ENCODE assay signal across 22 cellular contexts in the genomic region with DNA sequence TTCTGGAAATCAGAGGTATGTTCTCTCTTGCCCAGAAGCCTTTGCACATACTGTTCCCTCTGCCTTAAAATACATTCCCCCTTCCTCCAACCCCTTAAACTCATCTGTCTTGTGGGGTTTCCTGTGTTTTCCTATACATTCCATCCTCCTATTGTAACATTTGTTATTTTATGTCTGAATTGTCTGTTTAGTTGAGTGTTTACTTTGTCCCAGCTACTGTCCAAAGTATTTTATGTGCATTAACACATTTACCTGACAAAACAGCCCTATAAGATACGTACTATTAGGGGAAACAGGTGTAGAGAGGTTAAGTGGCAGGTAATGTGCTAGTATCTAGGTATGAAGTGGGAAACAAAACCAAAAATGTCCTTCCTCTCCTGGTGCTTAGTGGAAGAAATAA. TPM values are rescaled to one million over a fixed set of nuclear protein-coding genes. Genes with fewer than 3 reads are reported as not detected.
DNase-seq lines count a peak whose midpoint lies in the region; ATAC-seq and TF ChIP-seq lines count a peak whose summit lies in the region.
"Had no signal": no experiment of that assay in that cellular context is flagged by ENCODE, and none has a peak within 500 bp of the region (broad histone marks: within the 10 kb centered on the region; RNA-seq: fewer than 3 reads in every experiment).

No MANE protein-coding gene starts in this region.

- H3K27me3 ChIP-seq in CD8-positive, alpha-beta T cell (ENCODE audit: insufficient read depth, low read length): no peaks in the 10 kb centered on the region
- H3K27me3 ChIP-seq in CD8-positive, alpha-beta memory T cell (ENCODE audit: insufficient read depth, low read length, poor library complexity, severe bottlenecking): no peaks in the 10 kb centered on the region
- H3K27me3 ChIP-seq: MG63 had no signal

- H3K4me1 ChIP-seq in CD8-positive, alpha-beta T cell (ENCODE audit: insufficient read depth, low read length): no peaks in the 10 kb centered on the region
- no peaks in the 10 kb centered on the region for H3K4me1 ChIP-seq in CD8-positive, alpha-beta memory T cell (ENCODE audit: insufficient read depth, low read length)

- intact Hi-C loops in CD8-positive, alpha-beta T cell (cut with DNase I, micrococcal nuclease): no loop called here

- peak overlapping the region; percentile 50 for H3K27ac Mint-ChIP-seq in CD8-positive, alpha-beta T cell
- H3K27ac Mint-ChIP-seq in chondrocyte (ENCODE audit: unreplicated experiment) (peak overlapping the region; percentile 61), osteocyte (ENCODE audit: unreplicated experiment) (peak overlapping the region; percentile 59)
- H3K27ac Mint-ChIP-seq in CD8-positive, alpha-beta memory T cell: peak overlapping the region in 2 of 8 donors; percentile 10 to 84
- H3K27ac Mint-ChIP-seq: H9, HFFc6 had no signal

- no peak for DNase-seq in CD8-positive, alpha-beta T cell
- DNase-seq in SK-N-MC (ENCODE audit: low read depth, low spot score) (no peak), chondrocyte (ENCODE audit: low spot score) (no peak), osteocyte (ENCODE audit: extremely low spot score, unreplicated experiment) (no peak), hypothalamus (lab: John Stamatoyannopoulos, UW) (no peak)
- DNase-seq in CD8-positive, alpha-beta memory T cell: no peak
- DNase-seq in effector CD8-positive, alpha-beta T cell (lab: John Stamatoyannopoulos, UW): no peak
- DNase-seq: C1 segment of cervical spinal cord, DMS153, DND-41, GM23248, H9, HFFc6, IMR-90, KG1, MG63, NCI-H2029, NCI-H446, NCI-H524 treated with DMSO at 0.1 percent for 48 hours, NCI-H774, PC-3 had no signal

- ATAC-seq in CD8-positive, alpha-beta T cell: no peak
- ATAC-seq: PC-3, SK-N-SH treated with all-trans-retinoic acid at 6 μM for 48 hours had no signal

- peaks cover 65% of the 10 kb centered on the region for H3K36me3 Mint-ChIP-seq in CD8-positive, alpha-beta T cell
- H3K36me3 Mint-ChIP-seq in chondrocyte (ENCODE audit: low read depth) (peaks cover 15% of the 10 kb centered on the region), osteocyte (ENCODE audit: unreplicated experiment) (peaks cover 31% of the 10 kb centered on the region)
- peaks cover 0 to 71% (median 8%) of the 10 kb centered on the region in 3 donors for H3K36me3 Mint-ChIP-seq in CD8-positive, alpha-beta memory T cell

- no peak overlapping the region for H3K27ac ChIP-seq in CD8-positive, alpha-beta T cell (ENCODE audit: low read depth, low read length)
- 0 out of 2 replicates have a peak overlapping the region, but pooled peaks have one; percentile 6 for H3K27ac ChIP-seq in SK-N-MC
- no peak overlapping the region for H3K27ac ChIP-seq in CD8-positive, alpha-beta memory T cell (ENCODE audit: low read depth, low read length)
- H3K27ac ChIP-seq: GM23248 had no signal

- H3K4me1 Mint-ChIP-seq in CD8-positive, alpha-beta T cell (ENCODE audit: low read depth): no peaks in the 10 kb centered on the region
- H3K4me1 Mint-ChIP-seq in chondrocyte (ENCODE audit: low read depth) (peaks cover 45% of the 10 kb centered on the region), osteocyte (ENCODE audit: unreplicated experiment) (peaks cover 39% of the 10 kb centered on the region)
- H3K4me1 Mint-ChIP-seq in CD8-positive, alpha-beta memory T cell: peaks cover 0 to 2% (median under 1%) of the 10 kb centered on the region in 3 donors
- H3K4me1 Mint-ChIP-seq: H9 had no signal

- H3K27me3 Mint-ChIP-seq in CD8-positive, alpha-beta T cell (ENCODE audit: low read depth): no peaks in the 10 kb centered on the region
- H3K27me3 Mint-ChIP-seq in chondrocyte (ENCODE audit: low read depth) (no peaks in the 10 kb centered on the region), osteocyte (ENCODE audit: unreplicated experiment) (no peaks in the 10 kb centered on the region)
- no peaks in the 10 kb centered on the region for H3K27me3 Mint-ChIP-seq in CD8-positive, alpha-beta memory T cell

- no peaks in the 10 kb centered on the region for H3K9me3 Mint-ChIP-seq in CD8-positive, alpha-beta T cell
- H3K9me3 Mint-ChIP-seq in chondrocyte (ENCODE audit: low read depth) (no peaks in the 10 kb centered on the region), osteocyte (ENCODE audit: unreplicated experiment) (no peaks in the 10 kb centered on the region)
- H3K9me3 Mint-ChIP-seq in CD8-positive, alpha-beta memory T cell: no peaks in the 10 kb centered on the region
- H3K9me3 Mint-ChIP-seq: H9, HFFc6 had no signal

- CTCF ChIA-PET in CD8-positive, alpha-beta T cell (lab: Charles Lee): interaction anchor here (0.7 kb wide), 1 partner anchor 123 kb away, joined by 3 read pairs; no protein-coding TSS in a partner anchor
- CTCF ChIA-PET in CD8-positive, alpha-beta memory T cell (lab: Charles Lee): no interaction called here

- no peak overlapping the region for H3K9ac ChIP-seq in SK-N-MC (ENCODE audit: insufficient read length)
- H3K9ac ChIP-seq: GM23248 had no signal

- no peak overlapping the region for H3K4me3 Mint-ChIP-seq in CD8-positive, alpha-beta T cell
- H3K4me3 Mint-ChIP-seq in chondrocyte (ENCODE audit: unreplicated experiment) (no peak overlapping the region), osteocyte (ENCODE audit: unreplicated experiment) (no peak overlapping the region)
- H3K4me3 Mint-ChIP-seq in CD8-positive, alpha-beta memory T cell: no peak overlapping the region
- H3K4me3 Mint-ChIP-seq: H9, HFFc6 had no signal

- H3K9me3 ChIP-seq in CD8-positive, alpha-beta T cell (ENCODE audit: low read length): no peaks in the 10 kb centered on the region
- H3K9me3 ChIP-seq in SK-N-MC (ENCODE audit: low read depth, low read length): no peaks in the 10 kb centered on the region
- no peaks in the 10 kb centered on the region for H3K9me3 ChIP-seq in CD8-positive, alpha-beta memory T cell (ENCODE audit: low read length)
- H3K9me3 ChIP-seq: MG63 had no signal

- no peak overlapping the region for H3K4me3 ChIP-seq in CD8-positive, alpha-beta T cell (ENCODE audit: low read depth, low read length)
- H3K4me3 ChIP-seq in SK-N-MC: no peak overlapping the region
- no peak overlapping the region for H3K4me3 ChIP-seq in CD8-positive, alpha-beta memory T cell (ENCODE audit: low read length)
- H3K4me3 ChIP-seq: GM23248, MG63 had no signal

- peaks cover 22% of the 10 kb centered on the region for H3K36me3 ChIP-seq in CD8-positive, alpha-beta T cell (ENCODE audit: insufficient read depth, low read length)
- peaks cover 77% of the 10 kb centered on the region for H3K36me3 ChIP-seq in SK-N-MC (ENCODE audit: insufficient read depth, low read length)
- peaks cover 11% of the 10 kb centered on the region for H3K36me3 ChIP-seq in CD8-positive, alpha-beta memory T cell (ENCODE audit: insufficient read depth, low read length)

- TF ChIP-seq CTCF in CD8-positive, alpha-beta T cell (IDR thresholded peaks at IDR 0.05): no peak
- no peak for TF ChIP-seq CTCF in chondrocyte (IDR thresholded peaks at IDR 0.05)
- no peak for TF ChIP-seq CTCF in osteocyte (IDR thresholded peaks at IDR 0.05)

- POLR2A ChIA-PET in CD8-positive, alpha-beta T cell (lab: Charles Lee): no interaction called here
- POLR2A ChIA-PET in CD8-positive, alpha-beta memory T cell (lab: Charles Lee): no interaction called here

RNA-seq across cellular contexts. Expression of a gene that starts 42.1 kb away (rescaled TPM):
- total RNA-seq in CD8-positive, alpha-beta T cell: not detected
- not detected in 3 replicates for total RNA-seq in chondrocyte
- not detected in 2 replicates for total RNA-seq in osteocyte
- total RNA-seq in CD8-positive, alpha-beta memory T cell: under 1 TPM in 1 of 2 experiments, not detected in 1; 0.24 TPM
- polyA plus RNA-seq in CD8-positive, alpha-beta memory T cell: not detected
- total RNA-seq: GM23248, H9, HFFc6, IMR-90, PC-3 had no signal
- polyA plus RNA-seq: GM23248, IMR-90 had no signal
